In genomic region chr2:45643543-45644542, GRCh38 we compare ENCODE assay signal across 8 cellular contexts. TPM values are rescaled to one million over a fixed set of nuclear protein-coding genes. Genes with fewer than 3 reads are reported as not detected.
A peak's percentile ranks its signal among the peaks of the same experiment; 100 is the strongest.
DNase-seq lines count a peak whose midpoint lies in the region; ATAC-seq and TF ChIP-seq lines count a peak whose summit lies in the region.

No MANE protein-coding gene starts in this region.

- intact Hi-C loops in body of pancreas (cut with DNase I) = loop anchor here (5.0 kb wide), 2 partner anchors 133 to 293 kb away; no protein-coding TSS in a partner anchor

- H3K27me3 ChIP-seq in body of pancreas = no peaks in the 10 kb centered on the region
- H3K27me3 ChIP-seq in iPS-18a (ENCODE audit: control insufficient read depth, insufficient read depth, low read length) = peaks cover 51% of the 10 kb centered on the region

- H3K9me3 ChIP-seq in body of pancreas = no peaks in the 10 kb centered on the region
- H3K9me3 ChIP-seq in iPS-18a (ENCODE audit: control insufficient read depth, low read depth, low read length) = no peaks in the 10 kb centered on the region

- WGBS in body of pancreas, 2 donors = 11 to 64% methylated on average over 8 to 46 of the region's 49 CpGs

- no peaks in the 10 kb centered on the region for H3K36me3 ChIP-seq in body of pancreas (replicated peaks in 1 of 2; ENCODE audit: insufficient read depth in 1 of 2, low read depth in 2 of 2)
- no peaks in the 10 kb centered on the region for H3K36me3 ChIP-seq in iPS-18a (ENCODE audit: control insufficient read depth, low read depth, low read length)

- H3K27ac ChIP-seq in body of pancreas (no peak overlapping the region), iPS-18a (ENCODE audit: low read length) (no peak overlapping the region)

- TF ChIP-seq CTCF in body of pancreas (IDR thresholded peaks at IDR 0.05) = peak; percentile 88 to 99 (median 97)

- peak; percentile 75 for ATAC-seq in GM21619 (IDR thresholded peaks at IDR 0.05; ENCODE audit: unreplicated experiment)
- peak; percentile 93 for ATAC-seq in body of pancreas

- H3K4me1 ChIP-seq in body of pancreas = peaks cover 21% of the 10 kb centered on the region
- peaks cover 5% of the 10 kb centered on the region for H3K4me1 ChIP-seq in iPS-18a (ENCODE audit: control insufficient read depth, low read depth, low read length)

- no peak for TF ChIP-seq POLR2A in body of pancreas (IDR thresholded peaks at IDR 0.05)

- H3K4me3 ChIP-seq in body of pancreas (no peak overlapping the region), iPS-18a (ENCODE audit: low read length) (peak overlapping the region; percentile 53), skeletal muscle cell (ENCODE audit: low read depth, low read length) (peak overlapping the region; percentile 66)

- no peak overlapping the region for H3K9ac ChIP-seq in iPS-18a (ENCODE audit: low read length)

- DNase-seq in DMS53 treated with DMSO at 0.1 percent for 48 hours (lab: John Stamatoyannopoulos, UW; ENCODE audit: unreplicated experiment) (peak; percentile 51), LoVo (ENCODE audit: low spot score) (peak; percentile 75), T-helper 22 cell (ENCODE audit: low read depth) (peak; percentile 25), body of pancreas (peak; percentile 52 to 75 (median 70)), skeletal muscle cell (ENCODE audit: low read depth) (no peak), amniotic stem cell (lab: John Stamatoyannopoulos, UW) (no peak)

RNA-seq across cellular contexts. Expression of gene PRKCE, which starts 7.6 kb away (rescaled TPM):
- 10 to 100 TPM in 1 of 2 donors, 1 to 10 TPM in 1; 7.3 to 20.8 TPM for total RNA-seq in body of pancreas

RNA-seq across cellular contexts. Expression of gene SRBD1, which starts 32.8 kb away (rescaled TPM):
- 10 to 100 TPM; 14.8 to 21.4 TPM for total RNA-seq in body of pancreas

Comparison
In these comparisons a context has a peak if more than half of its experiments do, and no peak if none do; other contexts are left out.
1. DNase-seq: peak in DMS53 treated with DMSO at 0.1 percent for 48 hours (single experiment), LoVo (single experiment), T-helper 22 cell (single experiment) and body of pancreas (4 of 4); none in skeletal muscle cell (single experiment) and amniotic stem cell (single experiment).
2. H3K4me3 ChIP-seq: peak in iPS-18a (single experiment) and skeletal muscle cell (single experiment); none in body of pancreas (0 of 2).